In genomic region chr3:9913601-9914000, GRCh38 we compare ENCODE assay signal across 2 cellular contexts.
TF ChIP-seq lines count a peak whose summit lies in the region.

No MANE protein-coding gene starts in this region.

TF ChIP-seq in IMR-90, 13 proteins besides CTCF, POLR2A, EP300 and RAD21:
- TF ChIP-seq, protein P1, sequence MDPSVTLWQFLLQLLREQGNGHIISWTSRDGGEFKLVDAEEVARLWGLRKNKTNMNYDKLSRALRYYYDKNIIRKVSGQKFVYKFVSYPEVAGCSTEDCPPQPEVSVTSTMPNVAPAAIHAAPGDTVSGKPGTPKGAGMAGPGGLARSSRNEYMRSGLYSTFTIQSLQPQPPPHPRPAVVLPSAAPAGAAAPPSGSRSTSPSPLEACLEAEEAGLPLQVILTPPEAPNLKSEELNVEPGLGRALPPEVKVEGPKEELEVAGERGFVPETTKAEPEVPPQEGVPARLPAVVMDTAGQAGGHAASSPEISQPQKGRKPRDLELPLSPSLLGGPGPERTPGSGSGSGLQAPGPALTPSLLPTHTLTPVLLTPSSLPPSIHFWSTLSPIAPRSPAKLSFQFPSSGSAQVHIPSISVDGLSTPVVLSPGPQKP (IDR thresholded peaks at IDR 0.05; ENCODE audit: borderline replicate concordance, low read depth, low read length): no peak
- no peak for TF ChIP-seq RCOR1 (IDR thresholded peaks at IDR 0.05; ENCODE audit: insufficient replicate concordance, low read length)
- TF ChIP-seq FOS (IDR thresholded peaks at IDR 0.05; ENCODE audit: low read depth, low read length): no peak
- TF ChIP-seq RFX5 (IDR thresholded peaks at IDR 0.05; ENCODE audit: low read depth, low read length): no peak
- no peak for TF ChIP-seq MAZ (IDR thresholded peaks at IDR 0.05; ENCODE audit: borderline replicate concordance, low read depth, low read length)
- no peak for TF ChIP-seq MXI1 (IDR thresholded peaks at IDR 0.05; ENCODE audit: borderline replicate concordance, low read depth, low read length)
- no peak for TF ChIP-seq NFE2L2 (IDR thresholded peaks at IDR 0.05; ENCODE audit: low read depth, low read length)
- TF ChIP-seq CEBPB (IDR thresholded peaks at IDR 0.05; ENCODE audit: low read depth, low read length): no peak
- TF ChIP-seq BHLHE40 (IDR thresholded peaks at IDR 0.05; ENCODE audit: low read depth, low read length): no peak
- TF ChIP-seq USF2 (IDR thresholded peaks at IDR 0.05; ENCODE audit: low read depth, low read length): no peak
- TF ChIP-seq CHD1 (IDR thresholded peaks at IDR 0.05; ENCODE audit: low read depth, low read length): no peak
- no peak for TF ChIP-seq SMC3 (IDR thresholded peaks at IDR 0.05; ENCODE audit: low read depth, low read length)

TF ChIP-seq in HepG2, 621 proteins besides CTCF, POLR2A, EP300 and RAD21:
- TF ChIP-seq ZNF703 (CRISPR knock-in tag; IDR thresholded peaks at IDR 0.05; ENCODE audit: borderline replicate concordance): no peak
- peak; percentile 20; the same call in 1 of the 2 replicates for TF ChIP-seq ZNF687 (CRISPR knock-in tag; IDR thresholded peaks at IDR 0.05)
- TF ChIP-seq ZBTB38 (CRISPR knock-in tag; IDR thresholded peaks at IDR 0.05): 0 out of 2 replicates have a peak, but pooled peaks have one; percentile 23
- no peak for TF ChIP-seq TSC22D2 (CRISPR knock-in tag; IDR thresholded peaks at IDR 0.05; ENCODE audit: borderline replicate concordance)
- TF ChIP-seq, protein P2, sequence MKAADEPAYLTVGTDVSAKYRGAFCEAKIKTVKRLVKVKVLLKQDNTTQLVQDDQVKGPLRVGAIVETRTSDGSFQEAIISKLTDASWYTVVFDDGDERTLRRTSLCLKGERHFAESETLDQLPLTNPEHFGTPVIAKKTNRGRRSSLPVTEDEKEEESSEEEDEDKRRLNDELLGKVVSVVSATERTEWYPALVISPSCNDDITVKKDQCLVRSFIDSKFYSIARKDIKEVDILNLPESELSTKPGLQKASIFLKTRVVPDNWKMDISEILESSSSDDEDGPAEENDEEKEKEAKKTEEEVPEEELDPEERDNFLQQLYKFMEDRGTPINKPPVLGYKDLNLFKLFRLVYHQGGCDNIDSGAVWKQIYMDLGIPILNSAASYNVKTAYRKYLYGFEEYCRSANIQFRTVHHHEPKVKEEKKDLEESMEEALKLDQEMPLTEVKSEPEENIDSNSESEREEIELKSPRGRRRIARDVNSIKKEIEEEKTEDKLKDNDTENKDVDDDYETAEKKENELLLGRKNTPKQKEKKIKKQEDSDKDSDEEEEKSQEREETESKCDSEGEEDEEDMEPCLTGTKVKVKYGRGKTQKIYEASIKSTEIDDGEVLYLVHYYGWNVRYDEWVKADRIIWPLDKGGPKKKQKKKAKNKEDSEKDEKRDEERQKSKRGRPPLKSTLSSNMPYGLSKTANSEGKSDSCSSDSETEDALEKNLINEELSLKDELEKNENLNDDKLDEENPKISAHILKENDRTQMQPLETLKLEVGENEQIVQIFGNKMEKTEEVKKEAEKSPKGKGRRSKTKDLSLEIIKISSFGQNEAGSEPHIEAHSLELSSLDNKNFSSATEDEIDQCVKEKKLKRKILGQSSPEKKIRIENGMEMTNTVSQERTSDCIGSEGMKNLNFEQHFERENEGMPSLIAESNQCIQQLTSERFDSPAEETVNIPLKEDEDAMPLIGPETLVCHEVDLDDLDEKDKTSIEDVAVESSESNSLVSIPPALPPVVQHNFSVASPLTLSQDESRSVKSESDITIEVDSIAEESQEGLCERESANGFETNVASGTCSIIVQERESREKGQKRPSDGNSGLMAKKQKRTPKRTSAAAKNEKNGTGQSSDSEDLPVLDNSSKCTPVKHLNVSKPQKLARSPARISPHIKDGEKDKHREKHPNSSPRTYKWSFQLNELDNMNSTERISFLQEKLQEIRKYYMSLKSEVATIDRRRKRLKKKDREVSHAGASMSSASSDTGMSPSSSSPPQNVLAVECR (CRISPR knock-in tag; IDR thresholded peaks at IDR 0.05; ENCODE audit: borderline replicate concordance): peak; percentile 36; the same call in 1 of the 2 replicates
